ENCODE assay signal across 7 cellular contexts in genomic region chr5:181273433-181273744, GRCh38. TPM values are rescaled to one million over a fixed set of nuclear protein-coding genes. Genes with fewer than 3 reads are reported as not detected.
DNase-seq lines count a peak whose midpoint lies in the region; ATAC-seq, FAIRE-seq and TF ChIP-seq lines count a peak whose summit lies in the region.
"Not testable (repeated sequence)": the region's sequence is repeated elsewhere in the genome, so short reads cannot be mapped to it uniquely, and the experiment has no call there.

No MANE protein-coding gene starts in this region.

- H2BK120ac ChIP-seq in trophoblast cell (ENCODE audit: insufficient read depth, low read length, poor library complexity) = not testable (repeated sequence)

- H4K20me1 ChIP-seq in GM12878 (ENCODE audit: control insufficient read depth, insufficient read depth) = not testable (repeated sequence)

- not testable (repeated sequence) for TF ChIP-seq CTCF in GM13976 (IDR thresholded peaks at IDR 0.05; ENCODE audit: borderline replicate concordance, control extremely low read depth, extremely low read depth, insufficient read depth, missing control alignments); foreskin keratinocyte (conservative IDR thresholded peaks at IDR 0.05)
- TF ChIP-seq CTCF in RWPE2 (IDR thresholded peaks at IDR 0.05; ENCODE audit: poor library complexity, severe bottlenecking) = peak; percentile 38
- TF ChIP-seq CTCF in GM12878 (IDR thresholded peaks at IDR 0.05 in 2 of 3, conservative IDR thresholded peaks at IDR 0.05 in 1 of 3; ENCODE audit: control insufficient read depth in 2 of 3, extremely low read depth in 1 of 3, insufficient read depth in 1 of 3, low read depth in 3 of 3, low read length in 3 of 3) = 0 out of 6 replicates have a peak, but pooled peaks of 1 of the 3 experiments have one; percentile 2

- not testable (repeated sequence) for H3K4ac ChIP-seq in trophoblast cell (ENCODE audit: low read depth, low read length)

- BruUV-seq in GM12878 (replicated peaks; lab: Mats Ljungman, UMichigan) = not testable (repeated sequence)

- CTCF ChIA-PET in GM12878 (lab: Yijun Ruan, JAX) = not testable (repeated sequence)

- H3K9ac ChIP-seq in GM12878 (ENCODE audit: control insufficient read depth, insufficient read depth, low read length); iPS-18a (ENCODE audit: low read length); trophoblast cell (ENCODE audit: low read length): not testable (repeated sequence)

- not testable (repeated sequence) for H4K8ac ChIP-seq in trophoblast cell (ENCODE audit: low read depth, low read length)

- not testable (repeated sequence) for H4K12ac ChIP-seq in trophoblast cell (ENCODE audit: low read depth, low read length)

- H3K4me2 ChIP-seq in GM12878 (ENCODE audit: control insufficient read depth, insufficient read depth) = not testable (repeated sequence)
- peak overlapping the region; percentile 49 for H3K4me2 ChIP-seq in trophoblast cell (ENCODE audit: low read length)

- ATAC-seq in RWPE2 (ENCODE audit: low read depth) = peak; percentile 52; the same call in 1 of the 3 replicates
- ATAC-seq in GM12878 = 0 out of 3 replicates have a peak, but pooled peaks have one; percentile 21
- ATAC-seq in foreskin keratinocyte = peak; percentile 55

- H2AFZ ChIP-seq in GM12878 (ENCODE audit: control insufficient read depth, low read depth, low read length); trophoblast cell (ENCODE audit: insufficient read depth, low read length, poor library complexity): not testable (repeated sequence)

- SMC1A ChIA-PET in GM12878 (lab: Charles Lee; ENCODE audit: uncharacterized antibody, unreplicated experiment) = not testable (repeated sequence)

- peak; percentile 53 for DNase-seq in GM13976 (ENCODE audit: low spot score)
- not testable (repeated sequence) for DNase-seq in RWPE2 (ENCODE audit: low spot score); GM12878 (ENCODE audit: low read depth, low spot score); foreskin keratinocyte
- DNase-seq in lung microvascular endothelial cell (ENCODE audit: low read depth in 2 of 2) = peak; percentile 33 to 62
- peak; percentile 73 to 75 for DNase-seq in trophoblast cell

- TF ChIP-seq EP300 in GM12878 (IDR thresholded peaks at IDR 0.05; ENCODE audit: borderline replicate concordance in 1 of 2, control insufficient read depth in 1 of 2, low read depth in 2 of 2, low read length in 2 of 2) = not testable (repeated sequence)

- not testable (repeated sequence) for H3K27ac ChIP-seq in RWPE2 (ENCODE audit: poor library complexity, severe bottlenecking); GM12878 (ENCODE audit: control insufficient read depth, insufficient read depth); foreskin keratinocyte; iPS-18a (ENCODE audit: low read length); trophoblast cell (ENCODE audit: low read depth, low read length)

- not testable (repeated sequence) for H3K36me3 ChIP-seq in RWPE2 (ENCODE audit: low read depth); GM12878 (ENCODE audit: control insufficient read depth in 2 of 2, insufficient read depth in 2 of 2, low read length in 1 of 2); iPS-18a (ENCODE audit: control insufficient read depth, low read depth, low read length); trophoblast cell (ENCODE audit: control insufficient read depth in 1 of 2, insufficient read depth in 2 of 2, low read length in 2 of 2)

- not testable (repeated sequence) for H3K79me1 ChIP-seq in trophoblast cell (ENCODE audit: low read length)

- not testable (repeated sequence) for TF ChIP-seq POLR2A in GM12878 (IDR thresholded peaks at IDR 0.05; ENCODE audit: low read depth, low read length)

- H4K91ac ChIP-seq in trophoblast cell (ENCODE audit: low read depth, low read length) = not testable (repeated sequence)

- FAIRE-seq in GM12878 (lab: Jason Lieb, UNC) = not testable (repeated sequence)

- not testable (repeated sequence) for H3K9me3 ChIP-seq in RWPE2 (ENCODE audit: severe bottlenecking); GM12878 (replicated peaks; ENCODE audit: control insufficient read depth, insufficient read depth, low read length); iPS-18a (ENCODE audit: control insufficient read depth, low read depth, low read length); trophoblast cell (ENCODE audit: insufficient read depth, low read depth, low read length)

- RAD21 ChIA-PET in GM12878 (lab: Charles Lee; ENCODE audit: unreplicated experiment) = interaction anchor here (0.6 kb wide), 1 partner anchor 485 kb away, joined by 6 read pairs; no protein-coding TSS in a partner anchor

- not testable (repeated sequence) for H2BK12ac ChIP-seq in trophoblast cell (ENCODE audit: low read length)

- WGBS in GM12878 (ENCODE audit: insufficient coverage, insufficient replicate concordance, low lambda C conversion rate, missing lambda C conversion rate) = 14% methylated on average over 28 of the region's 28 CpGs
- no CpG with 5 or more reads among the region's 28 CpGs for WGBS in trophoblast cell (ENCODE audit: extremely low coverage, insufficient coverage, insufficient read length)

- not testable (repeated sequence) for H3K4me3 ChIP-seq in RWPE2 (ENCODE audit: severe bottlenecking); GM12878; trophoblast cell (ENCODE audit: low read depth, low read length)
- peak overlapping the region; percentile 30 for H3K4me3 ChIP-seq in iPS-18a (ENCODE audit: low read length)

- in situ Hi-C loops in GM13976 (cut with MboI; ENCODE audit: low sequenced_read_pairs, unreplicated experiment); GM12878 (cut with MboI): not testable (repeated sequence)

- not testable (repeated sequence) for H3K14ac ChIP-seq in trophoblast cell (ENCODE audit: low read length)

- not testable (repeated sequence) for H3K4me1 ChIP-seq in RWPE2 (ENCODE audit: insufficient read depth, poor library complexity, severe bottlenecking); GM12878 (ENCODE audit: control insufficient read depth, insufficient read depth, low read length); foreskin keratinocyte; iPS-18a (ENCODE audit: control insufficient read depth, low read depth, low read length); trophoblast cell (ENCODE audit: control insufficient read depth in 1 of 2, insufficient read depth in 2 of 2, low read length in 2 of 2)

- not testable (repeated sequence) for H3K23ac ChIP-seq in trophoblast cell (ENCODE audit: low read length)

- not testable (repeated sequence) for H2BK5ac ChIP-seq in trophoblast cell (ENCODE audit: low read depth, low read length, poor library complexity)

- not testable (repeated sequence) for TF ChIP-seq RAD21 in GM12878 (IDR thresholded peaks at IDR 0.05; ENCODE audit: insufficient read depth, low read depth, low read length)

- H3K79me2 ChIP-seq in GM12878 (ENCODE audit: control insufficient read depth, insufficient read depth, low read length); trophoblast cell (ENCODE audit: control insufficient read depth, insufficient read depth, low read length, poor library complexity): not testable (repeated sequence)

- POLR2A ChIA-PET in GM12878 (lab: Charles Lee) = interaction anchor here (0.6 kb wide), 1 partner anchor 14 kb away, joined by 3 read pairs; no protein-coding TSS in a partner anchor

- intact Hi-C loops in GM12878 (cut with micrococcal nuclease; ENCODE audit: unreplicated experiment) = not testable (repeated sequence)

- H3K18ac ChIP-seq in trophoblast cell (ENCODE audit: low read length) = not testable (repeated sequence)

- not testable (repeated sequence) for H3K27me3 ChIP-seq in RWPE2 (ENCODE audit: insufficient read depth, poor library complexity, severe bottlenecking); GM12878 (replicated peaks in 1 of 2; ENCODE audit: control insufficient read depth in 2 of 2, insufficient read depth in 2 of 2, low read length in 1 of 2); foreskin keratinocyte; iPS-18a (ENCODE audit: control insufficient read depth, insufficient read depth, low read length); trophoblast cell (ENCODE audit: insufficient read depth, low read length)

- not testable (repeated sequence) for H2AK5ac ChIP-seq in trophoblast cell (ENCODE audit: low read length)

RNA-seq across cellular contexts. Expression of gene TRIM52, which starts 12.4 kb away (rescaled TPM):
- total RNA-seq in GM12878 (2013; cell fraction: nucleolus; rRNA removed) = 46.6 and 48.5 TPM in 2 replicates
- total RNA-seq in GM12878 (2014; rRNA removed) = 6.5 and 7.1 TPM in 2 replicates
- total RNA-seq in GM12878 (2014; rRNA removed; fragmentation: Illumina TruSeq; extraction: Trizol) = 10.1 and 11.5 TPM in 2 replicates
- total RNA-seq in GM12878 (2021) = 8.4 and 8.6 TPM in 2 replicates
- 5.9 TPM for polyA plus RNA-seq in GM12878 (2011; ENCODE audit: low read depth)
- 24.3 and 34.0 TPM in 2 replicates for polyA plus RNA-seq in GM12878 (2011; rRNA removed)
- polyA plus RNA-seq in GM12878 (2011; cell fraction: cytosol; rRNA removed) = 12.3 and 13.7 TPM in 2 replicates
- polyA plus RNA-seq in GM12878 (2011; cell fraction: nucleus; rRNA removed) = 31.5 and 38.7 TPM in 2 replicates
- polyA plus RNA-seq in GM12878 (2012) = 10.7 and 12.3 TPM in 2 replicates
- 12.4 and 14.7 TPM in 2 replicates for polyA plus RNA-seq in GM12878 (2014; fragmentation: Illumina TruSeq; extraction: Trizol)
- polyA plus RNA-seq in GM12878 (2014; fragmentation: Nextera tagmentation; extraction: Ambion mirVana) = 1 to 10 TPM; 1.4 to 3.4 TPM
- polyA plus RNA-seq in GM12878 (2014; rRNA removed) = 11.6 and 13.4 TPM in 2 replicates
- 1 to 10 TPM; 6.8 to 7.9 TPM for polyA plus RNA-seq in GM12878 (2016; fragmentation: Nextera tagmentation; extraction: Ambion mirVana)
- 19.5 and 28.6 TPM in 2 replicates for polyA minus RNA-seq in GM12878 (2011; rRNA and poly(A)+ RNA removed)
- 6.1 and 7.9 TPM in 2 replicates for polyA minus RNA-seq in GM12878 (2011; cell fraction: cytosol; rRNA and poly(A)+ RNA removed)
- 15.4 and 24.9 TPM in 2 replicates for polyA minus RNA-seq in GM12878 (2011; cell fraction: nucleus; rRNA and poly(A)+ RNA removed)
- total RNA-seq in foreskin keratinocyte = 2.6 and 2.8 TPM in 2 replicates
- 0.97 and 1.1 TPM in 2 replicates for polyA plus RNA-seq in foreskin keratinocyte
- 2.8 and 7.3 TPM in 2 replicates for total RNA-seq in lung microvascular endothelial cell
- polyA plus RNA-seq in trophoblast cell (2013) = 2.8 and 3.3 TPM in 2 replicates

RNA-seq across cellular contexts. Expression of gene RACK1, which starts 29.7 kb away (rescaled TPM):
- 1,060 and 1,082 TPM in 2 replicates for total RNA-seq in GM12878 (2013; cell fraction: nucleolus; rRNA removed)
- total RNA-seq in GM12878 (2014; rRNA removed) (6,385 and 6,584 TPM in 2 replicates), GM12878 (2014; rRNA removed; fragmentation: Illumina TruSeq; extraction: Trizol) (4,111 and 4,251 TPM in 2 replicates), GM12878 (2021) (2,742 and 2,873 TPM in 2 replicates), foreskin keratinocyte (3,025 and 3,078 TPM in 2 replicates), lung microvascular endothelial cell (4,616 and 5,265 TPM in 2 replicates)
- polyA plus RNA-seq in GM12878 (2011; ENCODE audit: low read depth) = 2,498 TPM
- polyA plus RNA-seq in GM12878 (2011; rRNA removed) (2,058 and 4,963 TPM in 2 replicates), GM12878 (2014; fragmentation: Illumina TruSeq; extraction: Trizol) (2,869 and 4,083 TPM in 2 replicates), GM12878 (2014; fragmentation: Nextera tagmentation; extraction: Ambion mirVana) (1,000 to 10,000 TPM; 3,729 to 5,412 TPM), GM12878 (2014; rRNA removed) (5,813 and 5,897 TPM in 2 replicates), GM12878 (2016; fragmentation: Nextera tagmentation; extraction: Ambion mirVana) (1,000 to 10,000 TPM; 1,365 to 1,424 TPM), foreskin keratinocyte (2,685 and 2,690 TPM in 2 replicates)
- 6,471 and 7,747 TPM in 2 replicates for polyA plus RNA-seq in GM12878 (2011; cell fraction: cytosol; rRNA removed)
- polyA plus RNA-seq in GM12878 (2011; cell fraction: nucleus; rRNA removed) = 2,792 and 3,345 TPM in 2 replicates
- polyA plus RNA-seq in GM12878 (2012) = 4,319 and 4,635 TPM in 2 replicates
- 6,568 and 9,193 TPM in 2 replicates for polyA minus RNA-seq in GM12878 (2011; rRNA and poly(A)+ RNA removed)
- polyA minus RNA-seq in GM12878 (2011; cell fraction: cytosol; rRNA and poly(A)+ RNA removed) = 1,862 and 1,930 TPM in 2 replicates
- 910 and 1,213 TPM in 2 replicates for polyA minus RNA-seq in GM12878 (2011; cell fraction: nucleus; rRNA and poly(A)+ RNA removed)
- 2,172 and 2,251 TPM in 2 replicates for polyA plus RNA-seq in trophoblast cell (2013)

RNA-seq across cellular contexts. Expression of gene TRIM41, which starts 50.3 kb away (rescaled TPM):
- total RNA-seq in GM12878 (2013; cell fraction: nucleolus; rRNA removed) = 30.1 and 34.3 TPM in 2 replicates
- total RNA-seq in GM12878 (2014; rRNA removed) (16.0 and 17.2 TPM in 2 replicates), GM12878 (2014; rRNA removed; fragmentation: Illumina TruSeq; extraction: Trizol) (10.5 and 10.6 TPM in 2 replicates), GM12878 (2021) (24.6 and 28.9 TPM in 2 replicates), foreskin keratinocyte (17.5 and 17.9 TPM in 2 replicates), lung microvascular endothelial cell (6.1 and 10.3 TPM in 2 replicates)
- polyA plus RNA-seq in GM12878 (2011; ENCODE audit: low read depth) = 11.5 TPM
- polyA plus RNA-seq in GM12878 (2011; rRNA removed) (14.8 and 17.7 TPM in 2 replicates), GM12878 (2014; fragmentation: Illumina TruSeq; extraction: Trizol) (9.4 and 10.6 TPM in 2 replicates), GM12878 (2014; fragmentation: Nextera tagmentation; extraction: Ambion mirVana) (1 to 10 TPM; 1.0 to 3.2 TPM), GM12878 (2014; rRNA removed) (21.5 and 24.4 TPM in 2 replicates), GM12878 (2016; fragmentation: Nextera tagmentation; extraction: Ambion mirVana) (1 to 10 TPM; 5.2 to 5.5 TPM), foreskin keratinocyte (15.6 and 17.3 TPM in 2 replicates)
- polyA plus RNA-seq in GM12878 (2011; cell fraction: cytosol; rRNA removed) = 16.4 and 21.9 TPM in 2 replicates
- 173 and 195 TPM in 2 replicates for polyA plus RNA-seq in GM12878 (2011; cell fraction: nucleus; rRNA removed)
- polyA plus RNA-seq in GM12878 (2012) = 21.7 and 28.2 TPM in 2 replicates
- polyA minus RNA-seq in GM12878 (2011; rRNA and poly(A)+ RNA removed) = 8.6 and 10.9 TPM in 2 replicates
- polyA minus RNA-seq in GM12878 (2011; cell fraction: cytosol; rRNA and poly(A)+ RNA removed) = 6.8 and 7.5 TPM in 2 replicates
- 16.0 and 24.7 TPM in 2 replicates for polyA minus RNA-seq in GM12878 (2011; cell fraction: nucleus; rRNA and poly(A)+ RNA removed)
- 16.4 and 16.9 TPM in 2 replicates for polyA plus RNA-seq in trophoblast cell (2013)
